ENCODE assay signal across 8 cellular contexts in the genomic region with DNA sequence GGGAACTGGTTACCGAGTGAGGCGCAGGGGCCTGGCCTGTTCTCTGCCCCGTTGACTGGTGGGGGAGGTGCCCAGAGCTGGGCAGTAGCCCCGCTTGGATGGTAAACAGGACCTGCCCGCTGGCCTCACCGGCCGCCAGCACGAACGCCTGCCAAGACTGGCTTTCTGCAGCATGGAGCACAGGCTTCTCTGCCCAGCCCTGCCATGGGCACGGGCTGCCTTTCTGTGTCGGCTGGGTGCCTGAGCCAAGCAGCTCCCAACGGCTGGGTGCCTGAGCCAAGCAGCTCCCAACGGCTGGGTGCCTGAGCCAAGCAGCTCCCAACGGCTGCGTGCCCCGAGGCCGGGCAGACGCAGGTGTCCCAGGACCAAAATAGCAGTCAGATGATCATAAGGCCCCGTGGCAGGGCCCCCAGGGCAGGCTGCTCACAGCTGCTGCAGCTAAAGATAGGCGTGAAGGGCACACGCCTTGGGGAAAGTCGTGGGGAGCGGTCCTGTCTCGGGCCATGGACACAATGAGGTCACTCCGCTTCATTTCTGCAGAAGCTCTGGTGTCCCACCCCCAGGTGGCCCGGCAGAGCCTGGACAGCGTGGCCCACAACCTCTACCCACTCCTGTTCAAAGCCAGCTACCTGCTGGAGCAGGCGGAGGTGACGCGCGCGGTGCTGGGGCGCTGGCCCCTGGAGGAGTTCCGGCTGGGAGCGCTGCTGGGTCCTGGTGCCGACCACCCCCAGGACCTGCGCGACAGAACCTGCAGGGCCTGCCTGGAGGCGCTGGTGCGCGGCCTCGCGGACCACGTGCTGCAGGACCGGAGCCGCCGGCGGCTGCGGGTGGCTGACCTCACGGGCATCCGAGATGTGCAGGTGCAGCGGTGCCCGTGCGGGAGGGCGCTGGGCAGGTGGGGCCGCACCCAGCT. TPM values are rescaled to one million over a fixed set of nuclear protein-coding genes. Genes with fewer than 3 reads are reported as not detected.
DNase-seq lines count a peak whose midpoint lies in the region; ATAC-seq and TF ChIP-seq lines count a peak whose summit lies in the region.

A gene (plus strand): TSS at position 460 of the 913 bp plus-strand sequence. CDS start 44 bp downstream, at position 504.

- no peaks in the 10 kb centered on the region for H3K9me2 ChIP-seq in OCI-LY1 (ENCODE audit: low read depth, low read length)

- H4K20me1 ChIP-seq in OCI-LY1 (ENCODE audit: insufficient read depth, low read length): no peaks in the 10 kb centered on the region

- ATAC-seq in GM19438 (IDR thresholded peaks at IDR 0.05; ENCODE audit: low read depth, unreplicated experiment): peak; percentile 49
- peak; percentile 15 for ATAC-seq in left colon

- H3K36me3 ChIP-seq in OCI-LY1 (ENCODE audit: insufficient read depth, low read length) (no peaks in the 10 kb centered on the region), transverse colon (no peaks in the 10 kb centered on the region)

- intact Hi-C loops in left colon (cut with DNase I, micrococcal nuclease): no loop called here
- intact Hi-C loops in transverse colon (cut with DNase I; ENCODE audit: low total_unique reads): no loop called here

- WGBS in transverse colon (ENCODE audit: low coverage in 1 of 2), 2 donors: 9% methylated on average over 35 of the region's 56 CpGs; no CpG with 5 or more reads in 1 of the 2 donors

- peak within 1 kb of the TSS; percentile 28 for H3K4me3 ChIP-seq in OCI-LY1 (ENCODE audit: low read depth, low read length, poor library complexity, severe bottlenecking)
- H3K4me3 ChIP-seq in transverse colon: peak within 1 kb of the TSS in 1 of 4 donors; percentile 8
- H3K4me3 ChIP-seq in foreskin fibroblast (ENCODE audit: low read depth in 1 of 2, low read length in 2 of 2): no peak within 1 kb of the TSS

- in situ Hi-C loops in transverse colon (cut with MboI; ENCODE audit: low pct_ligation_motif_present in 1 of 4, low pct_unique_long_range_greater_than_20kb in 1 of 4, low sequenced_read_pairs in 3 of 4): no loop called here

- H3F3A ChIP-seq in OCI-LY1 (ENCODE audit: insufficient read depth, low read length): no peaks in the 10 kb centered on the region

- H3K9ac ChIP-seq in OCI-LY1 (ENCODE audit: low read length): peak within 1 kb of the TSS; percentile 51

- no peaks in the 10 kb centered on the region for H3K27me3 ChIP-seq in OCI-LY1 (ENCODE audit: insufficient read depth, low read length)
- H3K27me3 ChIP-seq in transverse colon: peaks cover 24% of the 10 kb centered on the region

- H3K4me1 ChIP-seq in OCI-LY1 (ENCODE audit: insufficient read depth, low read length, severe bottlenecking): peaks cover 62% of the 10 kb centered on the region
- peaks cover 4 to 17% (median 14%) of the 10 kb centered on the region in 4 donors for H3K4me1 ChIP-seq in transverse colon

- peak; percentile 67 for DNase-seq in Ammon's horn (ENCODE audit: low spot score)
- peak in 1 of 2 donors; percentile 48 for DNase-seq in left colon
- peak; percentile 44 for DNase-seq in transverse colon
- no peak for DNase-seq in AG08396 (ENCODE audit: low spot score)
- DNase-seq in GDM1 (lab: John Stamatoyannopoulos, UW): no peak
- DNase-seq in foreskin fibroblast: no peak

- H2AFZ ChIP-seq in OCI-LY1 (ENCODE audit: low read length): no peak within 1 kb of the TSS

- TF ChIP-seq EP300 in transverse colon (IDR thresholded peaks at IDR 0.05; ENCODE audit: low read depth): no peak

- no peak for TF ChIP-seq POLR2A in transverse colon (IDR thresholded peaks at IDR 0.05)

- peak within 1 kb of the TSS; percentile 44 for H3K4me2 ChIP-seq in OCI-LY1 (ENCODE audit: low read length)

- H3K9me3 ChIP-seq in OCI-LY1 (ENCODE audit: low read length) (no peaks in the 10 kb centered on the region), transverse colon (no peaks in the 10 kb centered on the region)

- no peak for TF ChIP-seq CTCF in OCI-LY1 (IDR thresholded peaks at IDR 0.05; ENCODE audit: low read length)
- TF ChIP-seq CTCF in transverse colon (IDR thresholded peaks at IDR 0.05): no peak
- TF ChIP-seq CTCF in foreskin fibroblast (IDR thresholded peaks at IDR 0.05; ENCODE audit: low read depth, low read length): no peak

- no peaks in the 10 kb centered on the region for H3K79me2 ChIP-seq in OCI-LY1 (ENCODE audit: insufficient read depth, low read length)

- H3K27ac ChIP-seq in OCI-LY1 (ENCODE audit: low read depth, low read length, poor library complexity, severe bottlenecking) (peak within 1 kb of the TSS; percentile 79), transverse colon (peak within 1 kb of the TSS in 2 of 4 donors; percentile 39 to 69)

RNA-seq across cellular contexts. Expression of the gene that starts here (rescaled TPM):
- total RNA-seq in left colon (not detected), transverse colon (not detected)

Comparison
In these comparisons a context has a peak if more than half of its experiments do, and no peak if none do; other contexts are left out.
1. Peak in ATAC-seq in left colon; RNA of the gene not detected or under 1 TPM.
2. Peak in DNase-seq in transverse colon; RNA of the gene not detected or under 1 TPM.